ENCODE assay signal across 13 cellular contexts in genomic region chr12:92546826-92547348, GRCh38.
A peak's percentile ranks its signal among the peaks of the same experiment; 100 is the strongest.
DNase-seq lines count a peak whose midpoint lies in the region; ATAC-seq, FAIRE-seq and TF ChIP-seq lines count a peak whose summit lies in the region.
"Had no signal": no experiment of that assay in that cellular context is flagged by ENCODE, and none has a peak within 500 bp of the region (broad histone marks: within the 10 kb centered on the region; RNA-seq: fewer than 3 reads in every experiment).

No MANE protein-coding gene starts in this region.

- H3K27me3 ChIP-seq in HAP-1 (ENCODE audit: low read depth): no peaks in the 10 kb centered on the region

- no peak for TF ChIP-seq POLR2A in A549 (IDR thresholded peaks at IDR 0.05; ENCODE audit: low read length)

- CTCF ChIA-PET in A549 (lab: Yijun Ruan, JAX): interaction anchor here (0.6 to 0.8 kb wide), 2 partner anchors 23 to 44 kb away, joined by 3 to 4 read pairs; no protein-coding TSS in a partner anchor

- DNase-seq in A549 (ENCODE audit: low read depth in 1 of 2, low spot score in 1 of 2) (no peak), NCI-H2227 treated with DMSO at 0.1 percent for 48 hours (lab: John Stamatoyannopoulos, UW) (peak; percentile 82), NCI-H226 (no peak), ecto neural progenitor cell (ENCODE audit: low spot score) (no peak), HAP-1 (ENCODE audit: low spot score in 2 of 2) (no peak), KG1 (lab: John Stamatoyannopoulos, UW) (no peak)
- DNase-seq: cerebellar nuclear complex, PC-3 had no signal

- H3K4me2 ChIP-seq in A549: 0 out of 3 replicates have a peak overlapping the region, but pooled peaks have one; percentile 2

- H3K9me3 ChIP-seq in A549: no peaks in the 10 kb centered on the region
- H3K9me3 ChIP-seq in HAP-1: no peaks in the 10 kb centered on the region

- TF ChIP-seq RAD21 in A549 (conservative IDR thresholded peaks at IDR 0.05 in 1 of 2, IDR thresholded peaks at IDR 0.05 in 1 of 2): no peak

- no peak overlapping the region for H3K4me3 ChIP-seq in A549
- no peak overlapping the region for H3K4me3 ChIP-seq in HAP-1

- TF ChIP-seq CTCF in A549 (IDR thresholded peaks at IDR 0.05): no peak

- POLR2A ChIA-PET in A549 (lab: Yijun Ruan, JAX): no interaction called here

- no peak for TF ChIP-seq EP300 in A549 (IDR thresholded peaks at IDR 0.05)

- H3K27ac ChIP-seq in A549: no peak overlapping the region

- no peaks in the 10 kb centered on the region for H3K36me3 ChIP-seq in HAP-1 (replicated peaks)

- ATAC-seq in A549: no peak
- peak; percentile 77 for ATAC-seq in GM19452 (IDR thresholded peaks at IDR 0.05; ENCODE audit: unreplicated experiment)
- peak; percentile 73 for ATAC-seq in HG02981 (IDR thresholded peaks at IDR 0.05; ENCODE audit: unreplicated experiment)
- ATAC-seq: activated T-helper 17 cell treated with anti-CD3 and anti-CD28 coated beads, Interleukin-2, amount 50 U/mL, for 72 hours; PC-3; stimulated activated effector memory CD8-positive, alpha-beta T cell treated with anti-CD3 and anti-CD28 coated beads, Interleukin-12 subunit alpha, Interleukin-12 subunit beta, amount 100 ng/mL, for 72 hours had no signal

- FAIRE-seq in A549 (lab: Jason Lieb, UNC): no peak
- FAIRE-seq: TTC549 had no signal

- H3K4me1 ChIP-seq in A549: peaks cover 16% of the 10 kb centered on the region
- no peaks in the 10 kb centered on the region for H3K4me1 ChIP-seq in HAP-1

- in situ Hi-C loops in HAP-1 (cut with MboI; ENCODE audit: low sequenced_read_pairs): no loop called here

TF ChIP-seq in A549, 52 proteins besides CTCF, POLR2A, EP300 and RAD21:
- TF ChIP-seq HES2 (IDR thresholded peaks at IDR 0.05) (no peak), ZNF302 (CRISPR knock-in tag; IDR thresholded peaks at IDR 0.05) (no peak), MAZ (IDR thresholded peaks at IDR 0.05; ENCODE audit: borderline replicate concordance, low read depth, low read length) (no peak), BHLHE40 (IDR thresholded peaks at IDR 0.05; ENCODE audit: low read depth, low read length) (no peak), REST (IDR thresholded peaks at IDR 0.05) (no peak), RCOR1 (IDR thresholded peaks at IDR 0.05; ENCODE audit: low read depth, low read length) (no peak), USF2 (IDR thresholded peaks at IDR 0.05) (no peak), HOXA7 (CRISPR knock-in tag; IDR thresholded peaks at IDR 0.05) (no peak), ZSCAN20 (CRISPR knock-in tag; IDR thresholded peaks at IDR 0.05) (no peak), EHMT2 (IDR thresholded peaks at IDR 0.05; ENCODE audit: low read depth) (no peak), RFX5 (IDR thresholded peaks at IDR 0.05) (no peak), ZC3H11A (IDR thresholded peaks at IDR 0.05) (no peak), PBX3 (IDR thresholded peaks at IDR 0.05) (no peak), TFCP2L1 (CRISPR knock-in tag; IDR thresholded peaks at IDR 0.05) (no peak), CHD2 (IDR thresholded peaks at IDR 0.05; ENCODE audit: low read length, partially characterized antibody) (no peak), SREBF2 (IDR thresholded peaks at IDR 0.05) (no peak), RARB (CRISPR knock-in tag; IDR thresholded peaks at IDR 0.05) (no peak)
- TF ChIP-seq, protein P1, sequence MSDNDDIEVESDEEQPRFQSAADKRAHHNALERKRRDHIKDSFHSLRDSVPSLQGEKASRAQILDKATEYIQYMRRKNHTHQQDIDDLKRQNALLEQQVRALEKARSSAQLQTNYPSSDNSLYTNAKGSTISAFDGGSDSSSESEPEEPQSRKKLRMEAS (IDR thresholded peaks at IDR 0.05): no peak
- TF ChIP-seq, protein P2, sequence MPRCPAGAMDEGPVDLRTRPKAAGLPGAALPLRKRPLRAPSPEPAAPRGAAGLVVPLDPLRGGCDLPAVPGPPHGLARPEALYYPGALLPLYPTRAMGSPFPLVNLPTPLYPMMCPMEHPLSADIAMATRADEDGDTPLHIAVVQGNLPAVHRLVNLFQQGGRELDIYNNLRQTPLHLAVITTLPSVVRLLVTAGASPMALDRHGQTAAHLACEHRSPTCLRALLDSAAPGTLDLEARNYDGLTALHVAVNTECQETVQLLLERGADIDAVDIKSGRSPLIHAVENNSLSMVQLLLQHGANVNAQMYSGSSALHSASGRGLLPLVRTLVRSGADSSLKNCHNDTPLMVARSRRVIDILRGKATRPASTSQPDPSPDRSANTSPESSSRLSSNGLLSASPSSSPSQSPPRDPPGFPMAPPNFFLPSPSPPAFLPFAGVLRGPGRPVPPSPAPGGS (IDR thresholded peaks at IDR 0.05): no peak

Comparison
In these comparisons a context has a peak if more than half of its experiments do, and no peak if none do; other contexts are left out.
1. ATAC-seq: peak in GM19452 (single experiment) and HG02981 (single experiment); none in A549 (0 of 2).